In the genomic region with DNA sequence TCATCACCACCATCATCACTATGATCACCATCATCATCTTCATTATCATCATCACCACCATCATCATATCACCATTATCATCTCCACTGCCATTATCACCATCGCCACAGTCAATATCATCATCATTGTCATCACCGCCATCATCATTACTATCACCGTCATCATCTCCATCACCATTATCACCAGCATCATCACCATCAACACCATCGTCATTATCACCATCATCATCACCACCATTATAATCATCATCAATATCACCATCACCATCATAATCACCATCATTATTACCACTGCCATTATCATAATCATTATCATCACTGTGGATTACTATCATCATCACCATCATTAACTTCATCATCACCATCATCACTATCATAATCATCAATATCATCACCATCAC, we compare ENCODE assay signal across 2 cellular contexts.
A peak's percentile ranks its signal among the peaks of the same experiment; 100 is the strongest.
TF ChIP-seq lines count a peak whose summit lies in the region.

No MANE protein-coding gene starts in this region.

TF ChIP-seq in HEK293, 187 proteins besides CTCF, POLR2A, EP300 and RAD21 (continued from another document and continues in another):
- TF ChIP-seq, protein P1, sequence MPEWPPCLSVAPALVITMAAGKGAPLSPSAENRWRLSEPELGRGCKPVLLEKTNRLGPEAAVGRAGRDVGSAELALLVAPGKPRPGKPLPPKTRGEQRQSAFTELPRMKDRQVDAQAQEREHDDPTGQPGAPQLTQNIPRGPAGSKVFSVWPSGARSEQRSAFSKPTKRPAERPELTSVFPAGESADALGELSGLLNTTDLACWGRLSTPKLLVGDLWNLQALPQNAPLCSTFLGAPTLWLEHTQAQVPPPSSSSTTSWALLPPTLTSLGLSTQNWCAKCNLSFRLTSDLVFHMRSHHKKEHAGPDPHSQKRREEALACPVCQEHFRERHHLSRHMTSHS (tag by site-specific recombination; IDR thresholded peaks at IDR 0.05) = no peak
- TF ChIP-seq, protein P2, sequence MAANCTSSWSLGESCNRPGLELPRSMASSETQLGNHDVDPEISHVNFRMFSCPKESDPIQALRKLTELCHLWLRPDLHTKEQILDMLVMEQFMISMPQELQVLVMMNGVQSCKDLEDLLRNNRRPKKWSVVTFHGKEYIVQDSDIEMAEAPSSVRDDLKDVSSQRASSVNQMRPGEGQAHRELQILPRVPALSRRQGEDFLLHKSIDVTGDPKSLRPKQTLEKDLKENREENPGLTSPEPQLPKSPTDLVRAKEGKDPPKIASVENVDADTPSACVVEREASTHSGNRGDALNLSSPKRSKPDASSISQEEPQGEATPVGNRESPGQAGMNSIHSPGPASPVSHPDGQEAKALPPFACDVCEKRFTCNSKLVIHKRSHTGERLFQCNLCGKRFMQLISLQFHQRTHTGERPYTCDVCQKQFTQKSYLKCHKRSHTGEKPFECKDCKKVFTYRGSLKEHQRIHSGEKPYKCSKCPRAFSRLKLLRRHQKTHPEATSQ (tag by site-specific recombination; IDR thresholded peaks at IDR 0.05) = no peak
- TF ChIP-seq ZNF777 (tag by site-specific recombination; IDR thresholded peaks at IDR 0.05; ENCODE audit: borderline replicate concordance) (0 out of 2 replicates have a peak, but pooled peaks have one; percentile 14), ZNF707 (tag by site-specific recombination; IDR thresholded peaks at IDR 0.05) (no peak), ZNF530 (tag by site-specific recombination; IDR thresholded peaks at IDR 0.05; ENCODE audit: low read depth) (no peak), ZNF202 (tag by site-specific recombination; IDR thresholded peaks at IDR 0.05; ENCODE audit: borderline replicate concordance) (no peak), ZNF776 (tag by site-specific recombination; IDR thresholded peaks at IDR 0.05; ENCODE audit: borderline replicate concordance) (0 out of 2 replicates have a peak, but pooled peaks have one; percentile 9), ZNF624 (tag by site-specific recombination; IDR thresholded peaks at IDR 0.05) (no peak), KLF7 (tag by site-specific recombination; IDR thresholded peaks at IDR 0.05; ENCODE audit: borderline replicate concordance) (no peak), ZNF155 (tag by site-specific recombination; IDR thresholded peaks at IDR 0.05) (no peak)
- TF ChIP-seq, protein P3, sequence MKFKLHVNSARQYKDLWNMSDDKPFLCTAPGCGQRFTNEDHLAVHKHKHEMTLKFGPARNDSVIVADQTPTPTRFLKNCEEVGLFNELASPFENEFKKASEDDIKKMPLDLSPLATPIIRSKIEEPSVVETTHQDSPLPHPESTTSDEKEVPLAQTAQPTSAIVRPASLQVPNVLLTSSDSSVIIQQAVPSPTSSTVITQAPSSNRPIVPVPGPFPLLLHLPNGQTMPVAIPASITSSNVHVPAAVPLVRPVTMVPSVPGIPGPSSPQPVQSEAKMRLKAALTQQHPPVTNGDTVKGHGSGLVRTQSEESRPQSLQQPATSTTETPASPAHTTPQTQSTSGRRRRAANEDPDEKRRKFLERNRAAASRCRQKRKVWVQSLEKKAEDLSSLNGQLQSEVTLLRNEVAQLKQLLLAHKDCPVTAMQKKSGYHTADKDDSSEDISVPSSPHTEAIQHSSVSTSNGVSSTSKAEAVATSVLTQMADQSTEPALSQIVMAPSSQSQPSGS (tag by site-specific recombination; IDR thresholded peaks at IDR 0.05; ENCODE audit: low read depth) = peak; percentile 34; the same call in 1 of the 2 replicates
- TF ChIP-seq, protein P4, sequence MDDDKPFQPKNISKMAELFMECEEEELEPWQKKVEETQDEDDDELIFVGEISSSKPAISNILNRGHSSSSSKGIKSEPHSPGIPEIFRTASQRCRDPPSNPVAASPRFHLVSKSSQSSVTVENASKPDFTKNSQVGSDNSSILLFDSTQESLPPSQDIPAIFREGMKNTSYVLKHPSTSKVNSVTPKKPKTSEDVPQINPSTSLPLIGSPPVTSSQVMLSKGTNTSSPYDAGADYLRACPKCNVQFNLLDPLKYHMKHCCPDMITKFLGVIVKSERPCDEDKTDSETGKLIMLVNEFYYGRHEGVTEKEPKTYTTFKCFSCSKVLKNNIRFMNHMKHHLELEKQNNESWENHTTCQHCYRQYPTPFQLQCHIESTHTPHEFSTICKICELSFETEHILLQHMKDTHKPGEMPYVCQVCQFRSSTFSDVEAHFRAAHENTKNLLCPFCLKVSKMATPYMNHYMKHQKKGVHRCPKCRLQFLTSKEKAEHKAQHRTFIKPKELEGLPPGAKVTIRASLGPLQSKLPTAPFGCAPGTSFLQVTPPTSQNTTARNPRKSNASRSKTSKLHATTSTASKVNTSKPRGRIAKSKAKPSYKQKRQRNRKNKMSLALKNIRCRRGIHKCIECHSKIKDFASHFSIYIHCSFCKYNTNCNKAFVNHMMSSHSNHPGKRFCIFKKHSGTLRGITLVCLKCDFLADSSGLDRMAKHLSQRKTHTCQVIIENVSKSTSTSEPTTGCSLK (tag by site-specific recombination; IDR thresholded peaks at IDR 0.05) = peak; percentile 94; the same call in 1 of the 2 replicates
- TF ChIP-seq, protein P5, sequence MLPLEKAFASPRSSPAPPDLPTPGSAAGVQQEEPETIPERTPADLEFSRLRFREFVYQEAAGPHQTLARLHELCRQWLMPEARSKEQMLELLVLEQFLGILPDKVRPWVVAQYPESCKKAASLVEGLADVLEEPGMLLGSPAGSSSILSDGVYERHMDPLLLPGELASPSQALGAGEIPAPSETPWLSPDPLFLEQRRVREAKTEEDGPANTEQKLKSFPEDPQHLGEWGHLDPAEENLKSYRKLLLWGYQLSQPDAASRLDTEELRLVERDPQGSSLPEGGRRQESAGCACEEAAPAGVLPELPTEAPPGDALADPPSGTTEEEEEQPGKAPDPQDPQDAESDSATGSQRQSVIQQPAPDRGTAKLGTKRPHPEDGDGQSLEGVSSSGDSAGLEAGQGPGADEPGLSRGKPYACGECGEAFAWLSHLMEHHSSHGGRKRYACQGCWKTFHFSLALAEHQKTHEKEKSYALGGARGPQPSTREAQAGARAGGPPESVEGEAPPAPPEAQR (tag by site-specific recombination; IDR thresholded peaks at IDR 0.05) = no peak
- TF ChIP-seq, protein P6, sequence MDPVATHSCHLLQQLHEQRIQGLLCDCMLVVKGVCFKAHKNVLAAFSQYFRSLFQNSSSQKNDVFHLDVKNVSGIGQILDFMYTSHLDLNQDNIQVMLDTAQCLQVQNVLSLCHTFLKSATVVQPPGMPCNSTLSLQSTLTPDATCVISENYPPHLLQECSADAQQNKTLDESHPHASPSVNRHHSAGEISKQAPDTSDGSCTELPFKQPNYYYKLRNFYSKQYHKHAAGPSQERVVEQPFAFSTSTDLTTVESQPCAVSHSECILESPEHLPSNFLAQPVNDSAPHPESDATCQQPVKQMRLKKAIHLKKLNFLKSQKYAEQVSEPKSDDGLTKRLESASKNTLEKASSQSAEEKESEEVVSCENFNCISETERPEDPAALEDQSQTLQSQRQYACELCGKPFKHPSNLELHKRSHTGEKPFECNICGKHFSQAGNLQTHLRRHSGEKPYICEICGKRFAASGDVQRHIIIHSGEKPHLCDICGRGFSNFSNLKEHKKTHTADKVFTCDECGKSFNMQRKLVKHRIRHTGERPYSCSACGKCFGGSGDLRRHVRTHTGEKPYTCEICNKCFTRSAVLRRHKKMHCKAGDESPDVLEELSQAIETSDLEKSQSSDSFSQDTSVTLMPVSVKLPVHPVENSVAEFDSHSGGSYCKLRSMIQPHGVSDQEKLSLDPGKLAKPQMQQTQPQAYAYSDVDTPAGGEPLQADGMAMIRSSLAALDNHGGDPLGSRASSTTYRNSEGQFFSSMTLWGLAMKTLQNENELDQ (tag by site-specific recombination; IDR thresholded peaks at IDR 0.05; ENCODE audit: low read depth) = no peak

TF ChIP-seq in GM12878, 131 proteins besides CTCF, POLR2A, EP300 and RAD21 (continued from another document):
- TF ChIP-seq, protein P7, sequence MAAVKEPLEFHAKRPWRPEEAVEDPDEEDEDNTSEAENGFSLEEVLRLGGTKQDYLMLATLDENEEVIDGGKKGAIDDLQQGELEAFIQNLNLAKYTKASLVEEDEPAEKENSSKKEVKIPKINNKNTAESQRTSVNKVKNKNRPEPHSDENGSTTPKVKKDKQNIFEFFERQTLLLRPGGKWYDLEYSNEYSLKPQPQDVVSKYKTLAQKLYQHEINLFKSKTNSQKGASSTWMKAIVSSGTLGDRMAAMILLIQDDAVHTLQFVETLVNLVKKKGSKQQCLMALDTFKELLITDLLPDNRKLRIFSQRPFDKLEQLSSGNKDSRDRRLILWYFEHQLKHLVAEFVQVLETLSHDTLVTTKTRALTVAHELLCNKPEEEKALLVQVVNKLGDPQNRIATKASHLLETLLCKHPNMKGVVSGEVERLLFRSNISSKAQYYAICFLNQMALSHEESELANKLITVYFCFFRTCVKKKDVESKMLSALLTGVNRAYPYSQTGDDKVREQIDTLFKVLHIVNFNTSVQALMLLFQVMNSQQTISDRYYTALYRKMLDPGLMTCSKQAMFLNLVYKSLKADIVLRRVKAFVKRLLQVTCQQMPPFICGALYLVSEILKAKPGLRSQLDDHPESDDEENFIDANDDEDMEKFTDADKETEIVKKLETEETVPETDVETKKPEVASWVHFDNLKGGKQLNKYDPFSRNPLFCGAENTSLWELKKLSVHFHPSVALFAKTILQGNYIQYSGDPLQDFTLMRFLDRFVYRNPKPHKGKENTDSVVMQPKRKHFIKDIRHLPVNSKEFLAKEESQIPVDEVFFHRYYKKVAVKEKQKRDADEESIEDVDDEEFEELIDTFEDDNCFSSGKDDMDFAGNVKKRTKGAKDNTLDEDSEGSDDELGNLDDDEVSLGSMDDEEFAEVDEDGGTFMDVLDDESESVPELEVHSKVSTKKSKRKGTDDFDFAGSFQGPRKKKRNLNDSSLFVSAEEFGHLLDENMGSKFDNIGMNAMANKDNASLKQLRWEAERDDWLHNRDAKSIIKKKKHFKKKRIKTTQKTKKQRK (IDR thresholded peaks at IDR 0.05; ENCODE audit: low read depth, low read length) = no peak
- peak; percentile 88 for TF ChIP-seq HDGF (IDR thresholded peaks at IDR 0.05)
- TF ChIP-seq, protein P3 (IDR thresholded peaks at IDR 0.05; ENCODE audit: low read length) = no peak
